Comparison of ENCODE assay signal across 24 cellular contexts in genomic region chr14:67856806-67857205, GRCh38. TPM values are rescaled to one million over a fixed set of nuclear protein-coding genes. Genes with fewer than 3 reads are reported as not detected.
A peak's percentile ranks its signal among the peaks of the same experiment; 100 is the strongest.
DNase-seq lines count a peak whose midpoint lies in the region; ATAC-seq and TF ChIP-seq lines count a peak whose summit lies in the region.
"Had no signal": no experiment of that assay in that cellular context is flagged by ENCODE, and none has a peak within 500 bp of the region (broad histone marks: within the 10 kb centered on the region; RNA-seq: fewer than 3 reads in every experiment).

No MANE protein-coding gene starts in this region.

- no peaks in the 10 kb centered on the region for H3K36me3 ChIP-seq in SJCRH30
- H3K36me3 ChIP-seq: cardiac muscle cell, MG63, ovary, sigmoid colon, vagina had no signal

- H3K27ac ChIP-seq in SJCRH30 = no peak overlapping the region
- H3K27ac ChIP-seq: cardiac muscle cell, sigmoid colon, vagina had no signal

- H3K9me3 Mint-ChIP-seq in central memory CD8-positive, alpha-beta T cell = no peaks in the 10 kb centered on the region
- no peaks in the 10 kb centered on the region for H3K9me3 Mint-ChIP-seq in natural killer cell
- H3K9me3 Mint-ChIP-seq: activated CD4-positive, alpha-beta memory T cell treated with anti-CD3 and anti-CD28 coated beads for 36 hours; memory B cell; naive thymus-derived CD4-positive, alpha-beta T cell; T-helper 2 cell treated with Interferon-gamma antibody and Interleukin-4, amounts not matched to agents 5 μg/mL and 100 μg/mL, for 36 hours; WTC11 had no signal

- DNase-seq in AG09309 (ENCODE audit: low read depth) (peak; percentile 7), H4 (ENCODE audit: low spot score) (peak; percentile 47), natural killer cell (no peak), SJCRH30 (no peak), NCI-H446 (lab: John Stamatoyannopoulos, UW) (no peak)
- DNase-seq in central memory CD8-positive, alpha-beta T cell (ENCODE audit: low spot score in 2 of 2) = no peak
- DNase-seq in central memory CD4-positive, alpha-beta T cell = no peak
- DNase-seq: activated CD4-positive, alpha-beta memory T cell treated with anti-CD3 and anti-CD28 coated beads for 36 hours; activated gamma-delta T cell; HCEC 1CT; kidney glomerular epithelial cell; MG63; naive thymus-derived CD4-positive, alpha-beta T cell; NCI-H146; NCI-H2171; NCI-H748 treated with DMSO at 0.1 percent for 48 hours; ovary; sigmoid colon had no signal

- H3K4me3 Mint-ChIP-seq in central memory CD8-positive, alpha-beta T cell = peak overlapping the region; percentile 41
- peak overlapping the region; percentile 82 for H3K4me3 Mint-ChIP-seq in natural killer cell
- H3K4me3 Mint-ChIP-seq: activated CD4-positive, alpha-beta memory T cell treated with anti-CD3 and anti-CD28 coated beads for 36 hours; memory B cell; T-helper 2 cell treated with Interferon-gamma antibody and Interleukin-4, amounts not matched to agents 5 μg/mL and 100 μg/mL, for 36 hours; WTC11 had no signal

- no peak for TF ChIP-seq CTCF in AG09309 (IDR thresholded peaks at IDR 0.05; ENCODE audit: control insufficient read depth, insufficient read depth, low read depth, low read length, missing control alignments)
- no peak for TF ChIP-seq CTCF in natural killer cell (IDR thresholded peaks at IDR 0.05)

- H3K36me3 Mint-ChIP-seq in central memory CD8-positive, alpha-beta T cell (ENCODE audit: insufficient read depth) = no peaks in the 10 kb centered on the region
- H3K36me3 Mint-ChIP-seq in natural killer cell = no peaks in the 10 kb centered on the region
- H3K36me3 Mint-ChIP-seq: activated CD4-positive, alpha-beta memory T cell treated with anti-CD3 and anti-CD28 coated beads for 36 hours; WTC11 had no signal

- H3K27me3 ChIP-seq in SJCRH30 = no peaks in the 10 kb centered on the region
- H3K27me3 ChIP-seq: cardiac muscle cell, MG63, ovary, sigmoid colon, vagina had no signal

- ATAC-seq in central memory CD8-positive, alpha-beta T cell (replicated peaks; ENCODE audit: extremely low read depth, poor library complexity, severe bottlenecking) = peak; percentile 69
- ATAC-seq in natural killer cell = peak; percentile 60 to 97 (median 67)
- no peak for ATAC-seq in HG02870 (IDR thresholded peaks at IDR 0.05; ENCODE audit: unreplicated experiment)
- ATAC-seq: naive thymus-derived CD4-positive, alpha-beta T cell; WTC11 had no signal

- no peaks in the 10 kb centered on the region for H3K4me1 ChIP-seq in SJCRH30
- H3K4me1 ChIP-seq: sigmoid colon, vagina had no signal

- H3K9me3 ChIP-seq in SJCRH30 (replicated peaks) = no peaks in the 10 kb centered on the region
- H3K9me3 ChIP-seq: MG63, ovary, sigmoid colon, vagina had no signal

- intact Hi-C loops in natural killer cell (cut with micrococcal nuclease) = loop anchor here (2.0 kb wide), 1 partner anchor 18 kb away; no protein-coding TSS in a partner anchor

- H3K4me1 Mint-ChIP-seq in central memory CD8-positive, alpha-beta T cell = peaks cover 45% of the 10 kb centered on the region
- H3K4me1 Mint-ChIP-seq in natural killer cell = peaks cover 44 to 47% of the 10 kb centered on the region in 2 donors

- H3K4me3 ChIP-seq in AG09309 (ENCODE audit: control insufficient read depth, low read depth, low read length) = no peak overlapping the region
- H3K4me3 ChIP-seq in SJCRH30 = no peak overlapping the region
- H3K4me3 ChIP-seq: cardiac muscle cell, MG63, ovary, sigmoid colon, vagina had no signal

- no peaks in the 10 kb centered on the region for H3K27me3 Mint-ChIP-seq in central memory CD8-positive, alpha-beta T cell
- H3K27me3 Mint-ChIP-seq in natural killer cell (ENCODE audit: low read depth in 2 of 2) = peaks cover 42 to 46% of the 10 kb centered on the region in 2 donors
- H3K27me3 Mint-ChIP-seq: activated CD4-positive, alpha-beta memory T cell treated with anti-CD3 and anti-CD28 coated beads for 36 hours; memory B cell; naive thymus-derived CD4-positive, alpha-beta T cell had no signal

- peak overlapping the region; percentile 82 for H3K27ac Mint-ChIP-seq in central memory CD8-positive, alpha-beta T cell (ENCODE audit: low read depth)
- peak overlapping the region in 1 of 2 donors; percentile 78 for H3K27ac Mint-ChIP-seq in natural killer cell
- H3K27ac Mint-ChIP-seq: activated CD4-positive, alpha-beta memory T cell treated with anti-CD3 and anti-CD28 coated beads for 36 hours; memory B cell; T-helper 2 cell treated with Interferon-gamma antibody and Interleukin-4, amounts not matched to agents 5 μg/mL and 100 μg/mL, for 36 hours; WTC11 had no signal

RNA-seq across cellular contexts. Expression of gene RAD51B, which starts 37.2 kb away (rescaled TPM):
- 5.2 and 11.2 TPM in 2 replicates for total RNA-seq in H4 (2014; rRNA removed; shearing (Covaris generic))
- total RNA-seq in natural killer cell = 10 to 100 TPM; 28.1 to 37.6 (median 28.6) TPM
- 12.0 and 13.3 TPM in 2 replicates for total RNA-seq in SJCRH30 (2014; rRNA removed; shearing (Covaris generic))

RNA-seq across cellular contexts. Expression of gene ZFYVE26, which starts 40.4 kb away (rescaled TPM):
- total RNA-seq in H4 (2014; rRNA removed; shearing (Covaris generic)) = 6.4 and 7.1 TPM in 2 replicates
- 10 to 100 TPM; 31.0 to 45.9 (median 35.5) TPM for total RNA-seq in natural killer cell
- 12.3 and 16.7 TPM in 2 replicates for total RNA-seq in SJCRH30 (2014; rRNA removed; shearing (Covaris generic))

Comparison
In these comparisons a context has a peak if more than half of its experiments do, and no peak if none do; other contexts are left out.
1. DNase-seq: peak in AG09309 (single experiment) and H4 (single experiment); none in central memory CD8-positive, alpha-beta T cell (0 of 2), natural killer cell (single experiment), SJCRH30 (0 of 2), NCI-H446 (0 of 2) and central memory CD4-positive, alpha-beta T cell (single experiment).